1 cellular context compared by ENCODE assay signal in the genomic region with DNA sequence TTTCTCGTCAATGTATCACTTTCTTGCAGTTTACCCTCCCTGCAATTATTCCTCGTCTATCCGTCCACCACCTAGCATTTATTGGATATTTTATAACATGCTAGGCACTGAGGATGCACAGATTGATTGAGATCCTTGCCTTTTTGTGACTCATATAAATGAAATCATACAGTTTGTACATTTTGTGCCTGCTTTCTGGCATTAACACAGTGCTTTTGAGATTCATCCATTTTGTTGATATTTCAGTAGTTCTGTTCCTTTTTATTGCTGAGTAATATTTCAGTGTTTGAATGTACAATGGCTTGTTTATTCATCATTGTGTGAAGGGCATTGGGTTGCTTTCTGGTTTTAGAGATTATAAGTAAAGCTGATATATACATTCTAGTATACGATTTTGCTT.
TF ChIP-seq lines count a peak whose summit lies in the region.

No MANE protein-coding gene starts in this region.

TF ChIP-seq in HCT116, 20 proteins besides CTCF, POLR2A, EP300 and RAD21 (continued from another document):
- no peak for TF ChIP-seq REST (IDR thresholded peaks at IDR 0.05; ENCODE audit: low read depth)
- TF ChIP-seq, protein P1, sequence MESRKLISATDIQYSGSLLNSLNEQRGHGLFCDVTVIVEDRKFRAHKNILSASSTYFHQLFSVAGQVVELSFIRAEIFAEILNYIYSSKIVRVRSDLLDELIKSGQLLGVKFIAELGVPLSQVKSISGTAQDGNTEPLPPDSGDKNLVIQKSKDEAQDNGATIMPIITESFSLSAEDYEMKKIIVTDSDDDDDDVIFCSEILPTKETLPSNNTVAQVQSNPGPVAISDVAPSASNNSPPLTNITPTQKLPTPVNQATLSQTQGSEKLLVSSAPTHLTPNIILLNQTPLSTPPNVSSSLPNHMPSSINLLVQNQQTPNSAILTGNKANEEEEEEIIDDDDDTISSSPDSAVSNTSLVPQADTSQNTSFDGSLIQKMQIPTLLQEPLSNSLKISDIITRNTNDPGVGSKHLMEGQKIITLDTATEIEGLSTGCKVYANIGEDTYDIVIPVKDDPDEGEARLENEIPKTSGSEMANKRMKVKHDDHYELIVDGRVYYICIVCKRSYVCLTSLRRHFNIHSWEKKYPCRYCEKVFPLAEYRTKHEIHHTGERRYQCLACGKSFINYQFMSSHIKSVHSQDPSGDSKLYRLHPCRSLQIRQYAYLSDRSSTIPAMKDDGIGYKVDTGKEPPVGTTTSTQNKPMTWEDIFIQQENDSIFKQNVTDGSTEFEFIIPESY (IDR thresholded peaks at IDR 0.05; ENCODE audit: extremely low read depth, insufficient replicate concordance, low read length): no peak
- TF ChIP-seq JUND (IDR thresholded peaks at IDR 0.05): no peak
- no peak for TF ChIP-seq MAX (IDR thresholded peaks at IDR 0.05)
- TF ChIP-seq CEBPB (IDR thresholded peaks at IDR 0.05; ENCODE audit: low read depth): no peak
- no peak for TF ChIP-seq CBX3 (IDR thresholded peaks at IDR 0.05; ENCODE audit: low read depth)
- no peak for TF ChIP-seq FOSL1 (IDR thresholded peaks at IDR 0.05; ENCODE audit: low read depth)
- no peak for TF ChIP-seq EZH2 (IDR thresholded peaks at IDR 0.05)
- no peak for TF ChIP-seq ZNF274 (IDR thresholded peaks at IDR 0.05; ENCODE audit: low read depth, low read length)
